In genomic region chr3:51279448-51279847, GRCh38 we compare ENCODE assay signal across 8 cellular contexts.
"Had no signal": no experiment of that assay in that cellular context is flagged by ENCODE, and none has a peak within 500 bp of the region (broad histone marks: within the 10 kb centered on the region; RNA-seq: fewer than 3 reads in every experiment).

No MANE protein-coding gene starts in this region.

- FAIRE-seq: G401.6, GM12878, GM12891, GM12892, GM18507, GM19239 had no signal

- ATAC-seq: GM12878 had no signal

- DNase-seq: GDM1, GF-D8 had no signal

- H3K4me3 ChIP-seq: GM12878 had no signal
